In the genomic region with DNA sequence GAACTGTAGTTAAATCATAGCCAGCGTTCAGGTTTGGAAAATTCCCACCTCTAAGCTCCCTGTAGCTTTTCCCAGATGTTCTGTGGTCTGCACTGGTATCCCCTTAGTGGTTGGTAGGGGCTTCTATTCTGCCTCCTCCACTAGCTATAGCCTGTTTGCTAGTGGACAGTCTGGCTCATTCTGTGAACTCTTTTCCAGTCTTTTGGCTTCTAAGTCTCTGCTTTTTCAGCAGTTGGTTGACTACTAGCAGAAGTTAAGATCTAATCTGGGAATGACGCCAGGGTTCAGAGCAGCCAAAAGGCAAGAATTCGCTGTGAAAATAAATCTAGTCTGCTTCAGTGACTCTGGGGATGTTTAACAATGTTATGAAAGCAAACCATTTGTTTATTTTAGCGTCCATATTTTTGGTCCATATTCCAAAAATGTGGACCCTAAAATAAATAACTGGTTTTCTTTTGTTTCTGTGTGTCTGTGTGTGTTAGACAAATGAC, we compare ENCODE assay signal across 13 cellular contexts.
DNase-seq lines count a peak whose midpoint lies in the region; ATAC-seq and TF ChIP-seq lines count a peak whose summit lies in the region.
"Had no signal": no experiment of that assay in that cellular context is flagged by ENCODE, and none has a peak within 500 bp of the region (broad histone marks: within the 10 kb centered on the region; RNA-seq: fewer than 3 reads in every experiment).

No MANE protein-coding gene starts in this region.

- no peak overlapping the region for H4K91ac ChIP-seq in mesenchymal stem cell (ENCODE audit: low read length)
- no peak overlapping the region for H4K91ac ChIP-seq in neuronal stem cell (ENCODE audit: low read depth, low read length, poor library complexity)

- H2BK120ac ChIP-seq in mesenchymal stem cell (ENCODE audit: low read depth, low read length) (no peak overlapping the region), neuronal stem cell (ENCODE audit: low read depth, low read length) (no peak overlapping the region)

- peak; percentile 86 for ATAC-seq in Right ventricle myocardium superior (ENCODE audit: poor library complexity)
- no peak for ATAC-seq in HG03139 (IDR thresholded peaks at IDR 0.05; ENCODE audit: unreplicated experiment)
- no peak for ATAC-seq in HG03521 (IDR thresholded peaks at IDR 0.05; ENCODE audit: unreplicated experiment)
- ATAC-seq: naive thymus-derived CD8-positive, alpha-beta T cell had no signal

- H3K4me2 ChIP-seq in mesenchymal stem cell (ENCODE audit: low read length, poor library complexity, severe bottlenecking) (peak overlapping the region; percentile 51), neuronal stem cell (ENCODE audit: insufficient read depth, low read length, poor library complexity, severe bottlenecking) (no peak overlapping the region)

- no peak for TF ChIP-seq CTCF in right atrium auricular region (IDR thresholded peaks at IDR 0.05)
- no peak for TF ChIP-seq CTCF in choroid plexus epithelial cell (conservative IDR thresholded peaks at IDR 0.05; ENCODE audit: low read depth, low read length)

- H3K9me3 ChIP-seq in right atrium auricular region: no peaks in the 10 kb centered on the region
- no peaks in the 10 kb centered on the region for H3K9me3 ChIP-seq in mesenchymal stem cell (ENCODE audit: control insufficient read depth, low read length)
- no peaks in the 10 kb centered on the region for H3K9me3 ChIP-seq in neuronal stem cell (replicated peaks in 1 of 2; ENCODE audit: control insufficient read depth in 2 of 2, insufficient read depth in 1 of 2, low read depth in 1 of 2, low read length in 2 of 2)

- H3K18ac ChIP-seq in mesenchymal stem cell (ENCODE audit: low read depth in 1 of 2, low read length in 2 of 2): no peak overlapping the region
- H3K18ac ChIP-seq in neuronal stem cell (ENCODE audit: low read length): no peak overlapping the region

- H2BK15ac ChIP-seq in mesenchymal stem cell (ENCODE audit: low read depth, poor library complexity, severe bottlenecking) (no peak overlapping the region), neuronal stem cell (ENCODE audit: low read length) (no peak overlapping the region)

- H3K27me3 ChIP-seq in right atrium auricular region: no peaks in the 10 kb centered on the region
- H3K27me3 ChIP-seq in mesenchymal stem cell (ENCODE audit: control insufficient read depth in 1 of 2, insufficient read depth in 1 of 2, low read length in 2 of 2): no peaks in the 10 kb centered on the region
- no peaks in the 10 kb centered on the region for H3K27me3 ChIP-seq in neuronal stem cell (ENCODE audit: control insufficient read depth in 3 of 3, insufficient read depth in 3 of 3, low read depth in 1 of 3, low read length in 3 of 3)

- no peak overlapping the region for H2BK12ac ChIP-seq in mesenchymal stem cell (ENCODE audit: low read length in 2 of 2)
- H2BK12ac ChIP-seq in neuronal stem cell (ENCODE audit: low read length): no peak overlapping the region

- no peak overlapping the region for H3K27ac ChIP-seq in right atrium auricular region
- H3K27ac ChIP-seq in mesenchymal stem cell (ENCODE audit: low read length, poor library complexity, severe bottlenecking): peak overlapping the region; percentile 96
- no peak overlapping the region for H3K27ac ChIP-seq in neuronal stem cell (replicated peaks; ENCODE audit: low read length)
- H3K27ac ChIP-seq: HL-60, RWPE1 had no signal

- H4K8ac ChIP-seq in mesenchymal stem cell (ENCODE audit: low read length) (no peak overlapping the region), neuronal stem cell (ENCODE audit: low read depth, low read length) (no peak overlapping the region)

- intact Hi-C loops in Right ventricle myocardium superior (cut with DNase I): no loop called here

- H3K4me3 ChIP-seq in right atrium auricular region (no peak overlapping the region), choroid plexus epithelial cell (ENCODE audit: low read depth, low read length) (no peak overlapping the region), mesenchymal stem cell (ENCODE audit: insufficient read depth in 1 of 2, low read depth in 1 of 2, low read length in 2 of 2) (no peak overlapping the region), neuronal stem cell (ENCODE audit: low read length in 2 of 2) (no peak overlapping the region)

- WGBS in mesenchymal stem cell: 46% methylated on average over 3 of the region's 4 CpGs
- WGBS in neuronal stem cell (ENCODE audit: extremely low coverage in 2 of 2, insufficient read length in 2 of 2, insufficient replicate concordance in 1 of 2), 2 donors: no CpG with 5 or more reads among the region's 4 CpGs

- H3K79me1 ChIP-seq in mesenchymal stem cell (replicated peaks; ENCODE audit: low read length, poor library complexity, severe bottlenecking) (no peaks in the 10 kb centered on the region), neuronal stem cell (ENCODE audit: low read depth, low read length) (no peaks in the 10 kb centered on the region)

- DNase-seq in Right ventricle myocardium superior: no peak
- DNase-seq in right atrium auricular region (ENCODE audit: low spot score): no peak
- peak; percentile 31 for DNase-seq in choroid plexus epithelial cell (ENCODE audit: low read depth)
- no peak for DNase-seq in mesenchymal stem cell
- no peak for DNase-seq in neuronal stem cell (ENCODE audit: low spot score)
- DNase-seq in GM03348 (ENCODE audit: low spot score): no peak
- DNase-seq: activated CD4-positive, CD25-positive, alpha-beta regulatory T cell; naive thymus-derived CD8-positive, alpha-beta T cell; stimulated activated CD4-positive, alpha-beta T cell treated with anti-CD3 and anti-CD28 coated beads, Interleukin-1b, Interleukin-23, amount 100 ng/mL, for 48 hours had no signal

- H3K23ac ChIP-seq in mesenchymal stem cell (ENCODE audit: low read length in 2 of 2) (no peak overlapping the region), neuronal stem cell (ENCODE audit: low read depth, low read length, poor library complexity) (no peak overlapping the region)

- H3K36me3 ChIP-seq in right atrium auricular region (no peaks in the 10 kb centered on the region), mesenchymal stem cell (ENCODE audit: control insufficient read depth in 1 of 2, insufficient read depth in 2 of 2, low read depth in 1 of 2, low read length in 2 of 2) (no peaks in the 10 kb centered on the region), neuronal stem cell (replicated peaks in 1 of 2; ENCODE audit: control insufficient read depth in 2 of 2, insufficient read depth in 2 of 2, low read length in 2 of 2) (no peaks in the 10 kb centered on the region)

- H3K4ac ChIP-seq in mesenchymal stem cell (ENCODE audit: low read depth in 1 of 2, low read length in 2 of 2): no peak overlapping the region
- no peak overlapping the region for H3K4ac ChIP-seq in neuronal stem cell (ENCODE audit: low read length)

- H2AFZ ChIP-seq in mesenchymal stem cell (ENCODE audit: low read depth, low read length): no peak overlapping the region
- H2AFZ ChIP-seq in neuronal stem cell (ENCODE audit: low read length): no peak overlapping the region

- H3K14ac ChIP-seq in mesenchymal stem cell (ENCODE audit: low read length in 2 of 2) (no peak overlapping the region), neuronal stem cell (ENCODE audit: low read length) (no peak overlapping the region)

- H2AK5ac ChIP-seq in mesenchymal stem cell (ENCODE audit: low read length, severe bottlenecking): no peak overlapping the region
- H2AK5ac ChIP-seq in neuronal stem cell (ENCODE audit: low read depth, low read length): no peak overlapping the region

- H3K4me1 ChIP-seq in right atrium auricular region: peaks cover 0 to 10% of the 10 kb centered on the region in 2 donors
- peaks cover 3% of the 10 kb centered on the region for H3K4me1 ChIP-seq in mesenchymal stem cell (ENCODE audit: control insufficient read depth, insufficient read depth, low read depth, low read length)
- no peaks in the 10 kb centered on the region for H3K4me1 ChIP-seq in neuronal stem cell (ENCODE audit: control insufficient read depth in 2 of 2, insufficient read depth in 1 of 2, low read depth in 1 of 2, low read length in 2 of 2)

- no peak overlapping the region for H3K9ac ChIP-seq in mesenchymal stem cell (ENCODE audit: low read length)
- H3K9ac ChIP-seq in neuronal stem cell (ENCODE audit: low read depth, low read length, poor library complexity): no peak overlapping the region

- H2BK5ac ChIP-seq in mesenchymal stem cell (ENCODE audit: low read depth, low read length, poor library complexity, severe bottlenecking): no peak overlapping the region
- H2BK5ac ChIP-seq in neuronal stem cell (ENCODE audit: low read length): no peak overlapping the region
